In genomic region chrX:150062292-150063137, GRCh38 we compare ENCODE assay signal across 10 cellular contexts.
DNase-seq lines count a peak whose midpoint lies in the region; ATAC-seq and TF ChIP-seq lines count a peak whose summit lies in the region.
"Had no signal": no experiment of that assay in that cellular context is flagged by ENCODE, and none has a peak within 500 bp of the region (broad histone marks: within the 10 kb centered on the region; RNA-seq: fewer than 3 reads in every experiment).

No MANE protein-coding gene starts in this region.

- ATAC-seq in gastrocnemius medialis (peak; percentile 99 to 100), GM21786 (IDR thresholded peaks at IDR 0.05; ENCODE audit: unreplicated experiment) (no peak)

- H3K4me1 ChIP-seq in GM23248 (ENCODE audit: insufficient read depth), result peaks cover 33% of the 10 kb centered on the region
- H3K4me1 ChIP-seq in gastrocnemius medialis, result peaks cover 4% of the 10 kb centered on the region in 2 donors
- H3K4me1 ChIP-seq: HAP-1, neural progenitor cell had no signal

- intact Hi-C loops in gastrocnemius medialis (cut with DNase I; ENCODE audit: low total_unique reads), result loop anchor here (2.0 to 10.0 kb wide), 2 partner anchors 26 to 302 kb away; partner anchors contain the start of gene MAMLD1

- no peaks in the 10 kb centered on the region for H3K79me2 ChIP-seq in GM23248 (ENCODE audit: insufficient read depth)

- no peak overlapping the region for H2AFZ ChIP-seq in GM23248
- H2AFZ ChIP-seq: neural progenitor cell had no signal

- peak; percentile 70 for DNase-seq in GM23248
- DNase-seq in NCI-H510A (lab: John Stamatoyannopoulos, UW), result peak; percentile 1
- DNase-seq in epithelial cell of esophagus (ENCODE audit: low read depth), result peak; percentile 18
- DNase-seq in gastrocnemius medialis, result peak; percentile 67 to 82
- DNase-seq in NK-92 treated with Interleukin-12 subunit alpha and Interleukin-12 subunit beta, amount 100 ng/mL, for 24 hours (lab: John Stamatoyannopoulos, UW), result no peak
- DNase-seq in LoVo (ENCODE audit: low spot score), result no peak
- DNase-seq in hepatic stellate cell (ENCODE audit: low spot score), result no peak

- H3K9ac ChIP-seq in GM23248, result no peak overlapping the region
- H3K9ac ChIP-seq: neural progenitor cell had no signal

- in situ Hi-C loops in GM23248 (cut with MboI), result no loop called here
- in situ Hi-C loops in gastrocnemius medialis (cut with MboI; ENCODE audit: low sequenced_read_pairs in 4 of 4), result no loop called here

- H3K4me2 ChIP-seq in GM23248 (ENCODE audit: unreplicated experiment), result peak overlapping the region; percentile 70
- H3K4me2 ChIP-seq: neural progenitor cell had no signal

- H3K27ac ChIP-seq in GM23248 (peak overlapping the region; percentile 46), gastrocnemius medialis (peak overlapping the region; percentile 61 to 74 (median 70))
- H3K27ac ChIP-seq: neural progenitor cell had no signal

- H3F3A ChIP-seq in GM23248 (ENCODE audit: insufficient read depth), result peaks cover 12% of the 10 kb centered on the region; the same call in 1 of the 2 replicates

- no peaks in the 10 kb centered on the region for H4K20me1 ChIP-seq in GM23248 (ENCODE audit: insufficient read depth)

- no peaks in the 10 kb centered on the region for H3K36me3 ChIP-seq in GM23248 (ENCODE audit: low read depth)
- H3K36me3 ChIP-seq in gastrocnemius medialis, result no peaks in the 10 kb centered on the region
- H3K36me3 ChIP-seq: HAP-1, neural progenitor cell had no signal

- TF ChIP-seq CTCF in epithelial cell of esophagus (IDR thresholded peaks at IDR 0.05; ENCODE audit: insufficient read depth, low read depth, low read length, missing control alignments), result no peak
- peak in 3 of 5 experiments; percentile 11 to 36 (median 29) for TF ChIP-seq CTCF in gastrocnemius medialis (IDR thresholded peaks at IDR 0.05 in 4 of 5, conservative IDR thresholded peaks at IDR 0.05 in 1 of 5)

- no peaks in the 10 kb centered on the region for H3K27me3 ChIP-seq in GM23248 (replicated peaks; ENCODE audit: insufficient read depth)
- H3K27me3 ChIP-seq in gastrocnemius medialis, result no peaks in the 10 kb centered on the region
- H3K27me3 ChIP-seq: neural progenitor cell had no signal

- peak overlapping the region; percentile 39 for H3K4me3 ChIP-seq in GM23248
- H3K4me3 ChIP-seq in epithelial cell of esophagus (ENCODE audit: low read length), result no peak overlapping the region
- H3K4me3 ChIP-seq in gastrocnemius medialis, result no peak overlapping the region
- H3K4me3 ChIP-seq: HAP-1, neural progenitor cell had no signal

- H3K9me2 ChIP-seq in GM23248 (ENCODE audit: insufficient read depth), result no peaks in the 10 kb centered on the region

- 1 to 3% methylated on average over 8 of the region's 8 CpGs for WGBS in GM23248 (ENCODE audit: low coverage in 1 of 2, low lambda C conversion rate in 2 of 2, missing lambda C conversion rate in 2 of 2), 2 experiments

- no peaks in the 10 kb centered on the region for H3K9me3 ChIP-seq in GM23248 (ENCODE audit: low read depth)
- no peaks in the 10 kb centered on the region for H3K9me3 ChIP-seq in gastrocnemius medialis
- H3K9me3 ChIP-seq: HAP-1 had no signal

- TF ChIP-seq POLR2A in gastrocnemius medialis (IDR thresholded peaks at IDR 0.05), result no peak

Comparison
In these comparisons a context has a peak if more than half of its experiments do, and no peak if none do; other contexts are left out.
1. DNase-seq: peak in GM23248 (single experiment), NCI-H510A (single experiment), epithelial cell of esophagus (single experiment) and gastrocnemius medialis (2 of 2); none in NK-92 treated with Interleukin-12 subunit alpha and Interleukin-12 subunit beta, amount 100 ng/mL, for 24 hours (single experiment), LoVo (single experiment) and hepatic stellate cell (single experiment).